ENCODE assay signal across 18 cellular contexts in the genomic region with DNA sequence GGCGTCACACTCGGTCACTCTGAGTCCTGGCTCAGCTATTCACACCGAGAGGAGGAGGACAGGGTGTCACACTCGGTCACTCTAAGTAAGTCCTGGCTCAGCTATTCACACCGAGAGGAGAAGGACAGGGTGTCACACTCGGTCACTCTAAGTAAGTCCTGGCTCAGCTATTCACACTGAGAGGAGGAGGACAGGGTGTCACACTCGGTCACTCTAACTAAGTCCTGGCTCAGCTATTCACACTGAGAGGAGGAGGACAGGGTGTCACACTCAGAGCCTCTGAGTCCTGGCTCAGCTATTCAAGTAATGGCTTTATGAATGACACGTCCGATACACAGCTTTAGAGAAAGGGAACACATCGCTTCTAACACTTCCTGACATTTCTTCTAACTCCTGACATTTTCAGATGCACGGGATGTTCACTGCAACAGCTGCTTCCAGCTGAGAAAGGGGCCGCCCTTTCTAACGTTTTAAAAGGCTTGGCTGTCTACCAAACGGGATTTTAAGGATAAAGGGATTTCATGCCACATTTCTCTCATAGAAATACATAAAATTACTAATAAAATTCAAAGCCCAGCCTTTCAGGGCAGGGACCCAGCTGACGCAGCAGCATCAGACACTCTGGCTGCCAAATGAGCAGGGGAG. TPM values are rescaled to one million over a fixed set of nuclear protein-coding genes. Genes with fewer than 3 reads are reported as not detected.
A peak's percentile ranks its signal among the peaks of the same experiment; 100 is the strongest.
DNase-seq lines count a peak whose midpoint lies in the region; ATAC-seq and TF ChIP-seq lines count a peak whose summit lies in the region.
"Had no signal": no experiment of that assay in that cellular context is flagged by ENCODE, and none has a peak within 500 bp of the region (broad histone marks: within the 10 kb centered on the region; RNA-seq: fewer than 3 reads in every experiment).

No MANE protein-coding gene starts in this region.

- POLR2A ChIA-PET in CD8-positive, alpha-beta memory T cell (lab: Charles Lee) = no interaction called here

- H3K27ac ChIP-seq in CD8-positive, alpha-beta memory T cell (ENCODE audit: low read depth, low read length) = peak overlapping the region; percentile 59
- peak overlapping the region in 3 of 4 donors; percentile 48 to 76 (median 50) for H3K27ac ChIP-seq in gastroesophageal sphincter
- H3K27ac ChIP-seq in skin epidermis = peak overlapping the region in 16 of 21 experiments; percentile 3 to 78 (median 32)
- H3K27ac ChIP-seq: WERI-Rb-1 had no signal

- CTCF ChIA-PET in CD8-positive, alpha-beta memory T cell (lab: Charles Lee) = no interaction called here

- peaks cover 0 to 2% (median 0%) of the 10 kb centered on the region in 3 donors for H3K4me1 Mint-ChIP-seq in CD8-positive, alpha-beta memory T cell
- H3K4me1 Mint-ChIP-seq in T-helper 17 cell = peaks cover 7% of the 10 kb centered on the region
- H3K4me1 Mint-ChIP-seq: activated naive CD4-positive, alpha-beta T cell treated with anti-CD3 and anti-CD28 coated beads, Interleukin-2, amount 10 ng/mL, durations not matched to agents 7 days and 5 days had no signal

- no peak for TF ChIP-seq CTCF in gastroesophageal sphincter (IDR thresholded peaks at IDR 0.05)

- no peak overlapping the region for H3K4me3 ChIP-seq in CD8-positive, alpha-beta memory T cell (ENCODE audit: low read length)
- H3K4me3 ChIP-seq in gastroesophageal sphincter (no peak overlapping the region), skin epidermis (no peak overlapping the region)

- H3K4me3 Mint-ChIP-seq in CD8-positive, alpha-beta memory T cell = no peak overlapping the region
- no peak overlapping the region for H3K4me3 Mint-ChIP-seq in T-helper 17 cell
- H3K4me3 Mint-ChIP-seq: activated naive CD4-positive, alpha-beta T cell treated with anti-CD3 and anti-CD28 coated beads, Interleukin-2, amount 10 ng/mL, durations not matched to agents 7 days and 5 days had no signal

- no peak for TF ChIP-seq EP300 in gastroesophageal sphincter (IDR thresholded peaks at IDR 0.05)

- ATAC-seq in T-helper 17 cell (no peak), gastroesophageal sphincter (peak; percentile 10), GM18505 (IDR thresholded peaks at IDR 0.05; ENCODE audit: unreplicated experiment) (no peak)

- H3K4me1 ChIP-seq in CD8-positive, alpha-beta memory T cell (ENCODE audit: insufficient read depth, low read length) = no peaks in the 10 kb centered on the region
- peaks cover 0 to 19% (median 5%) of the 10 kb centered on the region in 3 donors for H3K4me1 ChIP-seq in gastroesophageal sphincter
- H3K4me1 ChIP-seq: BE2C had no signal

- peaks cover 5% of the 10 kb centered on the region for H3K36me3 ChIP-seq in CD8-positive, alpha-beta memory T cell (ENCODE audit: insufficient read depth, low read length)
- H3K36me3 ChIP-seq in gastroesophageal sphincter = peaks cover 0 to 41% of the 10 kb centered on the region in 2 donors
- H3K36me3 ChIP-seq: BE2C had no signal

- peaks cover 0 to 45% (median 7%) of the 10 kb centered on the region in 3 donors for H3K36me3 Mint-ChIP-seq in CD8-positive, alpha-beta memory T cell
- no peaks in the 10 kb centered on the region for H3K36me3 Mint-ChIP-seq in T-helper 17 cell (ENCODE audit: low read depth)

- H3K27me3 Mint-ChIP-seq in CD8-positive, alpha-beta memory T cell = no peaks in the 10 kb centered on the region
- no peaks in the 10 kb centered on the region for H3K27me3 Mint-ChIP-seq in T-helper 17 cell
- H3K27me3 Mint-ChIP-seq: activated naive CD4-positive, alpha-beta T cell treated with anti-CD3 and anti-CD28 coated beads, Interleukin-2, amount 10 ng/mL, durations not matched to agents 7 days and 5 days had no signal

- WGBS in gastroesophageal sphincter (ENCODE audit: low coverage in 1 of 2), 2 donors = 52 to 61% methylated on average over 5 of the region's 15 CpGs

- H3K27ac Mint-ChIP-seq in CD8-positive, alpha-beta memory T cell = peak overlapping the region in 2 of 8 donors; percentile 12 to 22
- peak overlapping the region; percentile 76 for H3K27ac Mint-ChIP-seq in T-helper 17 cell
- H3K27ac Mint-ChIP-seq: activated naive CD4-positive, alpha-beta T cell treated with anti-CD3 and anti-CD28 coated beads, Interleukin-2, amount 10 ng/mL, durations not matched to agents 7 days and 5 days had no signal

- H3K9me3 Mint-ChIP-seq in CD8-positive, alpha-beta memory T cell = no peaks in the 10 kb centered on the region
- H3K9me3 Mint-ChIP-seq: activated naive CD4-positive, alpha-beta T cell treated with anti-CD3 and anti-CD28 coated beads, Interleukin-2, amount 10 ng/mL, durations not matched to agents 7 days and 5 days had no signal

- H3K9me3 ChIP-seq in CD8-positive, alpha-beta memory T cell (ENCODE audit: low read length) = no peaks in the 10 kb centered on the region
- H3K9me3 ChIP-seq in T-helper 17 cell (ENCODE audit: control insufficient read depth, low read length, poor library complexity, severe bottlenecking) (no peaks in the 10 kb centered on the region), gastroesophageal sphincter (no peaks in the 10 kb centered on the region)
- H3K9me3 ChIP-seq: BE2C, SK-N-SH had no signal

- TF ChIP-seq POLR2A in gastroesophageal sphincter (IDR thresholded peaks at IDR 0.05) (no peak), GM18505 (IDR thresholded peaks at IDR 0.05; ENCODE audit: borderline replicate concordance, extremely low read depth, insufficient read depth, insufficient read length) (no peak)

- H3K27me3 ChIP-seq in CD8-positive, alpha-beta memory T cell (ENCODE audit: insufficient read depth, low read length, poor library complexity, severe bottlenecking) = no peaks in the 10 kb centered on the region
- no peaks in the 10 kb centered on the region for H3K27me3 ChIP-seq in gastroesophageal sphincter
- H3K27me3 ChIP-seq: BE2C had no signal

- no peak for DNase-seq in CD8-positive, alpha-beta memory T cell
- DNase-seq in T-helper 17 cell (no peak), 8988T (no peak), HUDEP-2 (lab: John Stamatoyannopoulos, UW; ENCODE audit: unreplicated experiment in 76 of 76) (no peak)
- DNase-seq in stimulated activated naive CD4-positive, alpha-beta T cell (lab: John Stamatoyannopoulos, UW) = no peak
- DNase-seq: activated naive CD4-positive, alpha-beta T cell treated with anti-CD3 and anti-CD28 coated beads, Interleukin-2, amount 10 ng/mL, durations not matched to agents 7 days and 5 days; BE2C; central memory CD4-positive, alpha-beta T cell; DMS79 treated with DMSO at 0.1 percent for 48 hours; SK-N-SH; small intestine; WERI-Rb-1 had no signal

RNA-seq across cellular contexts. Expression of gene DRD4, which starts 28.1 kb away (rescaled TPM):
- total RNA-seq in CD8-positive, alpha-beta memory T cell = under 1 TPM; 0.22 to 0.31 TPM
- polyA plus RNA-seq in CD8-positive, alpha-beta memory T cell = not detected
- total RNA-seq in T-helper 17 cell = under 1 TPM; 0.40 to 0.89 TPM
- under 1 TPM in 1 of 4 donors, not detected in 3; 0.27 TPM for total RNA-seq in gastroesophageal sphincter
- total RNA-seq: liver had no signal
- polyA plus RNA-seq: liver, neural cell, SK-N-SH had no signal

RNA-seq across cellular contexts. Expression of gene DEAF1, which starts 29.8 kb away (rescaled TPM):
- 10 to 100 TPM; 52.1 to 54.6 TPM for total RNA-seq in CD8-positive, alpha-beta memory T cell
- 36.3 TPM for polyA plus RNA-seq in CD8-positive, alpha-beta memory T cell
- total RNA-seq in T-helper 17 cell (10 to 100 TPM; 55.3 to 77.1 TPM), gastroesophageal sphincter (10 to 100 TPM; 19.9 to 45.0 (median 35.0) TPM)

RNA-seq across cellular contexts. Expression of gene TMEM80, which starts 30.4 kb away (rescaled TPM):
- total RNA-seq in CD8-positive, alpha-beta memory T cell = 10 to 100 TPM; 10.3 to 13.4 TPM
- 27.8 TPM for polyA plus RNA-seq in CD8-positive, alpha-beta memory T cell
- total RNA-seq in T-helper 17 cell (10 to 100 TPM; 20.8 to 21.3 TPM), gastroesophageal sphincter (10 to 100 TPM; 35.6 to 65.8 (median 48.6) TPM)

RNA-seq across cellular contexts. Expression of gene SCT, which starts 38.2 kb away (rescaled TPM):
- not detected for total RNA-seq in CD8-positive, alpha-beta memory T cell
- polyA plus RNA-seq in CD8-positive, alpha-beta memory T cell = not detected
- total RNA-seq in T-helper 17 cell (not detected), gastroesophageal sphincter (not detected)
- total RNA-seq: HT1080, liver had no signal
- polyA plus RNA-seq: liver, neural cell, SK-N-SH had no signal

RNA-seq across cellular contexts. Expression of gene CDHR5, which starts 40.4 kb away (rescaled TPM):
- total RNA-seq in CD8-positive, alpha-beta memory T cell = not detected
- polyA plus RNA-seq in CD8-positive, alpha-beta memory T cell = not detected
- total RNA-seq in T-helper 17 cell (not detected), gastroesophageal sphincter (not detected)
- total RNA-seq: HT1080 had no signal
- polyA plus RNA-seq: neural cell, SK-N-SH had no signal
